18 cellular contexts compared by ENCODE assay signal in genomic region chr5:38317887-38318286, GRCh38. TPM values are rescaled to one million over a fixed set of nuclear protein-coding genes. Genes with fewer than 3 reads are reported as not detected.
DNase-seq lines count a peak whose midpoint lies in the region; ATAC-seq, FAIRE-seq and TF ChIP-seq lines count a peak whose summit lies in the region.
"Had no signal": no experiment of that assay in that cellular context is flagged by ENCODE, and none has a peak within 500 bp of the region (broad histone marks: within the 10 kb centered on the region; RNA-seq: fewer than 3 reads in every experiment).

No MANE protein-coding gene starts in this region.

- no peaks in the 10 kb centered on the region for H3K4me1 ChIP-seq in A549
- H3K4me1 ChIP-seq: HAP-1 had no signal

- TF ChIP-seq CTCF in A549 (IDR thresholded peaks at IDR 0.05): no peak

- ATAC-seq in A549: no peak
- ATAC-seq: K562 had no signal

- DNase-seq in A549 (ENCODE audit: low read depth in 1 of 2, low spot score in 1 of 2): no peak
- DNase-seq in DMS 273 treated with DMSO at 0.1 percent for 48 hours (lab: John Stamatoyannopoulos, UW): peak; percentile 14
- DNase-seq in NCI-H2171 (lab: John Stamatoyannopoulos, UW): peak; percentile 85
- peak; percentile 27 for DNase-seq in iPS-NIHi11 (ENCODE audit: low spot score)
- no peak for DNase-seq in T-helper 2 cell treated with Interferon-gamma antibody and Interleukin-4, amounts not matched to agents 5 μg/mL and 100 μg/mL, for 36 hours (ENCODE audit: low spot score)
- no peak for DNase-seq in stimulated activated CD4-positive, alpha-beta T cell treated with anti-CD3 and anti-CD28 coated beads, Interleukin-4, amount 100 ng/mL, for 4 hours
- no peak for DNase-seq in A172 (ENCODE audit: low spot score)
- DNase-seq: CD8-positive, alpha-beta memory T cell; DMS79 treated with DMSO at 0.1 percent for 48 hours; EL; HFFc6 had no signal

- no peak for TF ChIP-seq RAD21 in A549 (conservative IDR thresholded peaks at IDR 0.05 in 1 of 2, IDR thresholded peaks at IDR 0.05 in 1 of 2)

- no peaks in the 10 kb centered on the region for H3K9me3 ChIP-seq in A549
- H3K9me3 ChIP-seq: HAP-1 had no signal

- H3K27ac Mint-ChIP-seq in T-helper 2 cell treated with Interferon-gamma antibody and Interleukin-4, amounts not matched to agents 5 μg/mL and 100 μg/mL, for 36 hours: no peak overlapping the region
- H3K27ac Mint-ChIP-seq: CD8-positive, alpha-beta memory T cell; HFFc6 had no signal

- no peaks in the 10 kb centered on the region for H3K9me3 Mint-ChIP-seq in T-helper 2 cell treated with Interferon-gamma antibody and Interleukin-4, amounts not matched to agents 5 μg/mL and 100 μg/mL, for 36 hours
- H3K9me3 Mint-ChIP-seq: HFFc6 had no signal

- no peak for TF ChIP-seq EP300 in A549 (IDR thresholded peaks at IDR 0.05)

- TF ChIP-seq POLR2A in A549 (IDR thresholded peaks at IDR 0.05; ENCODE audit: low read length): no peak

- no peak overlapping the region for H3K4me2 ChIP-seq in A549

- no peaks in the 10 kb centered on the region for H3K4me1 Mint-ChIP-seq in T-helper 2 cell treated with Interferon-gamma antibody and Interleukin-4, amounts not matched to agents 5 μg/mL and 100 μg/mL, for 36 hours (ENCODE audit: low read depth)
- H3K4me1 Mint-ChIP-seq: CD14-positive monocyte; CD8-positive, alpha-beta memory T cell had no signal

- H3K4me3 ChIP-seq in A549: no peak overlapping the region
- H3K4me3 ChIP-seq: HAP-1, K562 had no signal

- no peaks in the 10 kb centered on the region for H3K36me3 Mint-ChIP-seq in T-helper 2 cell treated with Interferon-gamma antibody and Interleukin-4, amounts not matched to agents 5 μg/mL and 100 μg/mL, for 36 hours (ENCODE audit: low read depth)
- H3K36me3 Mint-ChIP-seq: CD14-positive monocyte; CD8-positive, alpha-beta memory T cell had no signal

- no peak for FAIRE-seq in A549 (lab: Jason Lieb, UNC)
- FAIRE-seq: G401.6, GM12892, H1, K562 had no signal

- 4% methylated on average over 3 of the region's 3 CpGs for WGBS in A549 (ENCODE audit: missing lambda C conversion rate)

- H3K27ac ChIP-seq in A549: no peak overlapping the region

- POLR2A ChIA-PET in A549 (lab: Yijun Ruan, JAX): no interaction called here

- CTCF ChIA-PET in A549 (lab: Yijun Ruan, JAX): interaction anchor here (1.4 kb wide), 1 partner anchor 65 kb away, joined by 4 read pairs; no protein-coding TSS in a partner anchor

- no peaks in the 10 kb centered on the region for H3K27me3 Mint-ChIP-seq in T-helper 2 cell treated with Interferon-gamma antibody and Interleukin-4, amounts not matched to agents 5 μg/mL and 100 μg/mL, for 36 hours (ENCODE audit: low read depth)

- H3K4me3 Mint-ChIP-seq in T-helper 2 cell treated with Interferon-gamma antibody and Interleukin-4, amounts not matched to agents 5 μg/mL and 100 μg/mL, for 36 hours: no peak overlapping the region
- H3K4me3 Mint-ChIP-seq: CD14-positive monocyte; CD8-positive, alpha-beta memory T cell; HFFc6 had no signal

TF ChIP-seq in A549, 52 proteins besides CTCF, POLR2A, EP300 and RAD21:
- TF ChIP-seq RARB (CRISPR knock-in tag; IDR thresholded peaks at IDR 0.05) (no peak), HDAC2 (IDR thresholded peaks at IDR 0.05) (no peak), NFE2L2 (conservative IDR thresholded peaks at IDR 0.05; ENCODE audit: low read length) (no peak), REST (IDR thresholded peaks at IDR 0.05) (peak; percentile 37; the same call in 1 of the 2 replicates), PHF8 (IDR thresholded peaks at IDR 0.05; ENCODE audit: borderline replicate concordance, low read depth) (no peak), HES2 (IDR thresholded peaks at IDR 0.05) (no peak)
TF ChIP-seq in A549: peak in this region for 1.

RNA-seq across cellular contexts. Expression of gene EGFLAM, which starts 59.5 kb away (rescaled TPM):
- polyA plus RNA-seq in A549 (2011; rRNA removed): 0.15 TPM in 1 of 2 replicates, not detected in the other
- polyA plus RNA-seq in A549 (2012; cell fraction: cytosol; rRNA removed): not detected in 2 replicates
- polyA plus RNA-seq in A549 (2012; cell fraction: nucleus; rRNA removed): 0.01 and 0.36 TPM in 2 replicates
- polyA plus RNA-seq in A549 (2017; fragmentation: RNase III; extraction: RNeasy Plus Mini Kit Qiagen cat#74134 plus additional on column Dnase treatment): 0.09 to 0.13 TPM in 2 of 3 replicates, not detected in the other
- polyA minus RNA-seq in A549 (2011; rRNA and poly(A)+ RNA removed): not detected in 2 replicates
- total RNA-seq in A172 (2014; rRNA removed; shearing (Covaris generic)): 0.07 TPM in 1 of 2 replicates, not detected in the other
- total RNA-seq: CD8-positive, alpha-beta memory T cell; HT1080 had no signal
- polyA plus RNA-seq: CD14-positive monocyte; CD8-positive, alpha-beta memory T cell had no signal

Comparison
In these comparisons a context has a peak if more than half of its experiments do, and no peak if none do; other contexts are left out.
1. DNase-seq: peak in DMS 273 treated with DMSO at 0.1 percent for 48 hours (single experiment), NCI-H2171 (single experiment) and iPS-NIHi11 (single experiment); none in A549 (0 of 2), T-helper 2 cell treated with Interferon-gamma antibody and Interleukin-4, amounts not matched to agents 5 μg/mL and 100 μg/mL, for 36 hours (single experiment), stimulated activated CD4-positive, alpha-beta T cell treated with anti-CD3 and anti-CD28 coated beads, Interleukin-4, amount 100 ng/mL, for 4 hours (0 of 2) and A172 (single experiment).